In the genomic region with DNA sequence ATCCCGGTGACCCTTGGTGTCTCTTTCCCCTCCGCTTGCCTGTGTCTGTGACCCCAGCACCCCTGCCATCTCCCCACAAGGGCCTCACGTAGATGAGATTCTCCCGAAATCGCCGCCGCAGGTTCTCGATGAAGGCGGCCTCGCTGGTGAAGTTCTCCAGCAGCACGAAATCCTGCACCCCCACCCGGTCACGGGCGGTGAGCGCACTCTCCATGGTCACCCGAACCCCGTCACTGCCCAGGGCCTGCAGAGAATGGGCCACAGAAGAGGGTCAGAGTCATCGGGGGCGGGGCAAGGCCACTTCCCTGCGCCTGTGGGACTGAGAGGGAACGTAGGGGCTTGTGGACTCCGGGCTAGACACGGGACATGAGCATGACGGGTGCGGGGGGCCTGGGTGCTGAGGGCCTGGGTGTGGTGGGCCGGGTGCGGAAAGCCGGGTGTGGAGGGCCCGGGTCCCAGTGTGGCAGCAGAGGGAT, we compare ENCODE assay signal across 3 cellular contexts.
TF ChIP-seq lines count a peak whose summit lies in the region.

No MANE protein-coding gene starts in this region.

TF ChIP-seq in SK-N-SH, 30 proteins besides CTCF, POLR2A, EP300 and RAD21 (continues in another document):
- TF ChIP-seq, protein P1, sequence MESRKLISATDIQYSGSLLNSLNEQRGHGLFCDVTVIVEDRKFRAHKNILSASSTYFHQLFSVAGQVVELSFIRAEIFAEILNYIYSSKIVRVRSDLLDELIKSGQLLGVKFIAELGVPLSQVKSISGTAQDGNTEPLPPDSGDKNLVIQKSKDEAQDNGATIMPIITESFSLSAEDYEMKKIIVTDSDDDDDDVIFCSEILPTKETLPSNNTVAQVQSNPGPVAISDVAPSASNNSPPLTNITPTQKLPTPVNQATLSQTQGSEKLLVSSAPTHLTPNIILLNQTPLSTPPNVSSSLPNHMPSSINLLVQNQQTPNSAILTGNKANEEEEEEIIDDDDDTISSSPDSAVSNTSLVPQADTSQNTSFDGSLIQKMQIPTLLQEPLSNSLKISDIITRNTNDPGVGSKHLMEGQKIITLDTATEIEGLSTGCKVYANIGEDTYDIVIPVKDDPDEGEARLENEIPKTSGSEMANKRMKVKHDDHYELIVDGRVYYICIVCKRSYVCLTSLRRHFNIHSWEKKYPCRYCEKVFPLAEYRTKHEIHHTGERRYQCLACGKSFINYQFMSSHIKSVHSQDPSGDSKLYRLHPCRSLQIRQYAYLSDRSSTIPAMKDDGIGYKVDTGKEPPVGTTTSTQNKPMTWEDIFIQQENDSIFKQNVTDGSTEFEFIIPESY (IDR thresholded peaks at IDR 0.05; ENCODE audit: borderline replicate concordance, low read depth), result no peak
- no peak for TF ChIP-seq MXI1 (IDR thresholded peaks at IDR 0.05; ENCODE audit: low read depth, low read length)
- no peak for TF ChIP-seq TCF12 (IDR thresholded peaks at IDR 0.05)
- TF ChIP-seq GABPA (IDR thresholded peaks at IDR 0.05; ENCODE audit: low read depth), result no peak
- no peak for TF ChIP-seq GATA2 (CRISPR knock-in tag; IDR thresholded peaks at IDR 0.05)
- no peak for TF ChIP-seq NRF1 (IDR thresholded peaks at IDR 0.05; ENCODE audit: low read depth, low read length)
- TF ChIP-seq, protein P2, sequence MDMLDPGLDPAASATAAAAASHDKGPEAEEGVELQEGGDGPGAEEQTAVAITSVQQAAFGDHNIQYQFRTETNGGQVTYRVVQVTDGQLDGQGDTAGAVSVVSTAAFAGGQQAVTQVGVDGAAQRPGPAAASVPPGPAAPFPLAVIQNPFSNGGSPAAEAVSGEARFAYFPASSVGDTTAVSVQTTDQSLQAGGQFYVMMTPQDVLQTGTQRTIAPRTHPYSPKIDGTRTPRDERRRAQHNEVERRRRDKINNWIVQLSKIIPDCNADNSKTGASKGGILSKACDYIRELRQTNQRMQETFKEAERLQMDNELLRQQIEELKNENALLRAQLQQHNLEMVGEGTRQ (IDR thresholded peaks at IDR 0.05; ENCODE audit: borderline replicate concordance, low read depth, low read length), result no peak
- TF ChIP-seq ELF1 (IDR thresholded peaks at IDR 0.05), result no peak
- TF ChIP-seq, protein P3, sequence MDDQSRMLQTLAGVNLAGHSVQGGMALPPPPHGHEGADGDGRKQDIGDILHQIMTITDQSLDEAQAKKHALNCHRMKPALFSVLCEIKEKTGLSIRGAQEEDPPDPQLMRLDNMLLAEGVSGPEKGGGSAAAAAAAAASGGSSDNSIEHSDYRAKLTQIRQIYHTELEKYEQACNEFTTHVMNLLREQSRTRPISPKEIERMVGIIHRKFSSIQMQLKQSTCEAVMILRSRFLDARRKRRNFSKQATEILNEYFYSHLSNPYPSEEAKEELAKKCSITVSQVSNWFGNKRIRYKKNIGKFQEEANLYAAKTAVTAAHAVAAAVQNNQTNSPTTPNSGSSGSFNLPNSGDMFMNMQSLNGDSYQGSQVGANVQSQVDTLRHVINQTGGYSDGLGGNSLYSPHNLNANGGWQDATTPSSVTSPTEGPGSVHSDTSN (IDR thresholded peaks at IDR 0.05), result no peak
- TF ChIP-seq EZH2phosphoT487 (IDR thresholded peaks at IDR 0.05; ENCODE audit: borderline replicate concordance, low read depth), result no peak
- TF ChIP-seq SIN3A (IDR thresholded peaks at IDR 0.05; ENCODE audit: borderline replicate concordance, low read depth, low read length), result no peak
- no peak for TF ChIP-seq RCOR1 (IDR thresholded peaks at IDR 0.05; ENCODE audit: low read length)
- TF ChIP-seq TEAD4 (IDR thresholded peaks at IDR 0.05; ENCODE audit: borderline replicate concordance, insufficient read depth), result no peak
- TF ChIP-seq, protein P4, sequence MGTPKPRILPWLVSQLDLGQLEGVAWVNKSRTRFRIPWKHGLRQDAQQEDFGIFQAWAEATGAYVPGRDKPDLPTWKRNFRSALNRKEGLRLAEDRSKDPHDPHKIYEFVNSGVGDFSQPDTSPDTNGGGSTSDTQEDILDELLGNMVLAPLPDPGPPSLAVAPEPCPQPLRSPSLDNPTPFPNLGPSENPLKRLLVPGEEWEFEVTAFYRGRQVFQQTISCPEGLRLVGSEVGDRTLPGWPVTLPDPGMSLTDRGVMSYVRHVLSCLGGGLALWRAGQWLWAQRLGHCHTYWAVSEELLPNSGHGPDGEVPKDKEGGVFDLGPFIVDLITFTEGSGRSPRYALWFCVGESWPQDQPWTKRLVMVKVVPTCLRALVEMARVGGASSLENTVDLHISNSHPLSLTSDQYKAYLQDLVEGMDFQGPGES (IDR thresholded peaks at IDR 0.05; ENCODE audit: low read depth, low read length), result no peak

TF ChIP-seq in SK-N-SH treated with all-trans-retinoic acid at 6 μM for 48 hours, 23 proteins besides CTCF, POLR2A, EP300 and RAD21 (continued from another document):
- TF ChIP-seq, protein P5, sequence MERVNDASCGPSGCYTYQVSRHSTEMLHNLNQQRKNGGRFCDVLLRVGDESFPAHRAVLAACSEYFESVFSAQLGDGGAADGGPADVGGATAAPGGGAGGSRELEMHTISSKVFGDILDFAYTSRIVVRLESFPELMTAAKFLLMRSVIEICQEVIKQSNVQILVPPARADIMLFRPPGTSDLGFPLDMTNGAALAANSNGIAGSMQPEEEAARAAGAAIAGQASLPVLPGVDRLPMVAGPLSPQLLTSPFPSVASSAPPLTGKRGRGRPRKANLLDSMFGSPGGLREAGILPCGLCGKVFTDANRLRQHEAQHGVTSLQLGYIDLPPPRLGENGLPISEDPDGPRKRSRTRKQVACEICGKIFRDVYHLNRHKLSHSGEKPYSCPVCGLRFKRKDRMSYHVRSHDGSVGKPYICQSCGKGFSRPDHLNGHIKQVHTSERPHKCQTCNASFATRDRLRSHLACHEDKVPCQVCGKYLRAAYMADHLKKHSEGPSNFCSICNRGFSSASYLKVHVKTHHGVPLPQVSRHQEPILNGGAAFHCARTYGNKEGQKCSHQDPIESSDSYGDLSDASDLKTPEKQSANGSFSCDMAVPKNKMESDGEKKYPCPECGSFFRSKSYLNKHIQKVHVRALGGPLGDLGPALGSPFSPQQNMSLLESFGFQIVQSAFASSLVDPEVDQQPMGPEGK (CRISPR knock-in tag; IDR thresholded peaks at IDR 0.05; ENCODE audit: borderline replicate concordance), result no peak
- TF ChIP-seq ZC3H10 (CRISPR knock-in tag; IDR thresholded peaks at IDR 0.05), result no peak
- TF ChIP-seq, protein P6, sequence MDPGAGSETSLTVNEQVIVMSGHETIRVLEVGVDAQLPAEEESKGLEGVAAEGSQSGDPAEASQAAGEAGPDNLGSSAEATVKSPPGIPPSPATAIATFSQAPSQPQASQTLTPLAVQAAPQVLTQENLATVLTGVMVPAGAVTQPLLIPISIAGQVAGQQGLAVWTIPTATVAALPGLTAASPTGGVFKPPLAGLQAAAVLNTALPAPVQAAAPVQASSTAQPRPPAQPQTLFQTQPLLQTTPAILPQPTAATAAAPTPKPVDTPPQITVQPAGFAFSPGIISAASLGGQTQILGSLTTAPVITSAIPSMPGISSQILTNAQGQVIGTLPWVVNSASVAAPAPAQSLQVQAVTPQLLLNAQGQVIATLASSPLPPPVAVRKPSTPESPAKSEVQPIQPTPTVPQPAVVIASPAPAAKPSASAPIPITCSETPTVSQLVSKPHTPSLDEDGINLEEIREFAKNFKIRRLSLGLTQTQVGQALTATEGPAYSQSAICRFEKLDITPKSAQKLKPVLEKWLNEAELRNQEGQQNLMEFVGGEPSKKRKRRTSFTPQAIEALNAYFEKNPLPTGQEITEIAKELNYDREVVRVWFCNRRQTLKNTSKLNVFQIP (CRISPR knock-in tag; IDR thresholded peaks at IDR 0.05; ENCODE audit: borderline replicate concordance, low read depth), result no peak
- no peak for TF ChIP-seq ZNF8 (CRISPR knock-in tag; IDR thresholded peaks at IDR 0.05)
- no peak for TF ChIP-seq ZFP30 (CRISPR knock-in tag; IDR thresholded peaks at IDR 0.05)
- TF ChIP-seq, protein P7, sequence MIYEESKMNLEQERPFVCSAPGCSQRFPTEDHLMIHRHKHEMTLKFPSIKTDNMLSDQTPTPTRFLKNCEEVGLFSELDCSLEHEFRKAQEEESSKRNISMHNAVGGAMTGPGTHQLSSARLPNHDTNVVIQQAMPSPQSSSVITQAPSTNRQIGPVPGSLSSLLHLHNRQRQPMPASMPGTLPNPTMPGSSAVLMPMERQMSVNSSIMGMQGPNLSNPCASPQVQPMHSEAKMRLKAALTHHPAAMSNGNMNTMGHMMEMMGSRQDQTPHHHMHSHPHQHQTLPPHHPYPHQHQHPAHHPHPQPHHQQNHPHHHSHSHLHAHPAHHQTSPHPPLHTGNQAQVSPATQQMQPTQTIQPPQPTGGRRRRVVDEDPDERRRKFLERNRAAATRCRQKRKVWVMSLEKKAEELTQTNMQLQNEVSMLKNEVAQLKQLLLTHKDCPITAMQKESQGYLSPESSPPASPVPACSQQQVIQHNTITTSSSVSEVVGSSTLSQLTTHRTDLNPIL (CRISPR knock-in tag; IDR thresholded peaks at IDR 0.05; ENCODE audit: low read depth), result no peak

TF ChIP-seq in WTC11, 78 proteins besides CTCF, POLR2A, EP300 and RAD21 (continued from another document):
- TF ChIP-seq, protein P8, sequence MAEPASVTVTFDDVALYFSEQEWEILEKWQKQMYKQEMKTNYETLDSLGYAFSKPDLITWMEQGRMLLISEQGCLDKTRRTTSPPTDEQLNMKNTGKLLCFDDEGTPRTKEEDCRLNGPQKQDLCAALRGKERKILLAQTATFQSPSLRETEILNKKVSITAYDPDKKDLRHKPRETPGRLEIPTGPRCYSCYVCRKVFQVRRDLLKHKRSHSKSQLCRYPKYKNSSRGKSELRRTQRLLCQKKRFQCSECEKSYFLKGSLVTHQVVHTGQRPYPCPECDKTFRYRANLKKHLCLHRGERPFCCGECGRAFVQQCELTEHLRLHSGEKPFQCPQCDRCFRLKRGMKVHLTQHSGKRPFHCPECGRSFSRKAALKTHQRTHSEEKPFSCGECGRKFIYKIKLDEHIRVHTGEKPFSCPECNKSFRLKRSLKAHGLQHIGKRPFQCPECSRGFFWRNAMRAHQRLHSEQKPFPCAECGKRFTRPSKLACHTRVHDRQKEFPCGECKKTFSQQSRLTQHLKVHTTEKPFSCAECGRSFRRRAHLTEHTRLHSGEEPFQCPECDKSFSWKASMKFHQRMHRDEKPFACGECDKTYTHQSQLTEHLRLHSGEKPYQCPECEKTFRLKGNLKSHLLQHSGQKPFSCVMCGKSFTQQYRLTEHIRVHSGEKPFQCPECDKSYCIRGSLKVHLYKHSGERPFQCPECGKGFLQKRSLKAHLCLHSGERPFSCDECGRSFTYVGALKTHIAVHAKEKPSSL (CRISPR knock-in tag; conservative IDR thresholded peaks at IDR 0.05), result no peak
